In the genomic region with DNA sequence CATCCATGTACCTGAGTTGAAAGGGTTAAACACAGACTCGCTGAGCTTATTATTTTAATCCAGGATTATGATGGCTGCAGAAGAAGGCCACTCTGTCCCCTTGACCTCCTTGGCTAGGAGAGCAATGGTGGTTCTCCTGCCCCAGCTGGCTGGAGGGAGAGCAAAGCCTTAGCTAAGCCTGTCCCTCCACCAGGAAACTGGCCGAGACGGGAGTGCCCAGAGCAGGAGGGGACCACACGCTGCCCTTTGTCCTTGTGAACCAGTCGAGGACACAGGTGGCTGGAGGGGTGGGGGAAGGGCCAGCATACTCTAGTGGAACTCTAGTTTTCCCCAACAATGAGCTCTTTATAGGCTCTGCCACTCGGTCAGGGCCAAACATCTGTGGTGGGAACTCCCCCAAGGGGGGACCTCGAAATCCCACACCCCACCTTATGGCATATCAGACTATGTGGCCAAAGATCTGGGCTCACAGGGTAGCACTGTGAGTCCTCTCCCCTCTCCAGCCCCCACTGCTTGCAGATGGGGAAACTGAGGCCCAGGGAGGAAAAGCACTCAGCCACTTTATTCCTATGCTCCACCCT, we compare ENCODE assay signal across 15 cellular contexts.
DNase-seq lines count a peak whose midpoint lies in the region; ATAC-seq, FAIRE-seq and TF ChIP-seq lines count a peak whose summit lies in the region.
"Had no signal": no experiment of that assay in that cellular context is flagged by ENCODE, and none has a peak within 500 bp of the region (broad histone marks: within the 10 kb centered on the region; RNA-seq: fewer than 3 reads in every experiment).

No MANE protein-coding gene starts in this region.

- H3K4me1 ChIP-seq in rectal smooth muscle tissue (ENCODE audit: control insufficient read depth, insufficient read depth, low read length) = peaks cover 29% of the 10 kb centered on the region

- DNase-seq in D721Med (ENCODE audit: insufficient read length, low spot score) (peak; percentile 70), caudate nucleus (lab: John Stamatoyannopoulos, UW) (peak in 56 of 61 donors; percentile 15 to 91 (median 70)), left kidney (ENCODE audit: low read depth, low spot score) (peak; percentile 57), SIG-M5 treated with dmso at 0.1 percent for 504 hours (lab: John Stamatoyannopoulos, UW; ENCODE audit: unreplicated experiment) (no peak), NCI-H1105 treated with DMSO at 0.1 percent for 48 hours (lab: John Stamatoyannopoulos, UW) (no peak), NCI-H1436 treated with DMSO at 0.1 percent for 48 hours (lab: John Stamatoyannopoulos, UW) (no peak)
- DNase-seq: activated CD4-positive, CD25-positive, alpha-beta regulatory T cell; activated T-cell treated with anti-CD3 and anti-CD28 coated beads for 4 hours; effector memory CD8-positive, alpha-beta T cell; stimulated activated CD8-positive, alpha-beta memory T cell treated with anti-CD3 and anti-CD28 coated beads, Interleukin-4, amount 100 ng/mL, for 48 hours had no signal

- H3K27me3 ChIP-seq in rectal smooth muscle tissue (ENCODE audit: control insufficient read depth, insufficient read depth, low read length) = no peaks in the 10 kb centered on the region
- H3K27me3 ChIP-seq: ascending aorta had no signal

- peak; percentile 60 for FAIRE-seq in D721Med (lab: Jason Lieb, UNC)

- no peak for TF ChIP-seq CTCF in D721Med (IDR thresholded peaks at IDR 0.05; ENCODE audit: insufficient read depth, missing control alignments)

- H3K27ac ChIP-seq in caudate nucleus (ENCODE audit: low read depth, low read length) = peak overlapping the region; percentile 92
- H3K27ac ChIP-seq in rectal smooth muscle tissue (ENCODE audit: low read depth, low read length) = peak overlapping the region; percentile 96
- H3K27ac ChIP-seq: HL-60 had no signal

- no peak overlapping the region for H3K4me3 ChIP-seq in rectal smooth muscle tissue (ENCODE audit: low read length)

- no peak for ATAC-seq in HG02798 (IDR thresholded peaks at IDR 0.05; ENCODE audit: poor library complexity, unreplicated experiment)
- ATAC-seq: effector memory CD8-positive, alpha-beta T cell had no signal

- no peak overlapping the region for H3K9ac ChIP-seq in rectal smooth muscle tissue (ENCODE audit: low read length)
- H3K9ac ChIP-seq: SK-N-SH had no signal

- H3K36me3 ChIP-seq in rectal smooth muscle tissue (ENCODE audit: control insufficient read depth, insufficient read depth, low read length) = peaks cover 4% of the 10 kb centered on the region

Comparison
In these comparisons a context has a peak if more than half of its experiments do, and no peak if none do; other contexts are left out.
1. DNase-seq: peak in D721Med (single experiment), caudate nucleus (56 of 61) and left kidney (single experiment); none in SIG-M5 treated with dmso at 0.1 percent for 504 hours (single experiment), NCI-H1105 treated with DMSO at 0.1 percent for 48 hours (single experiment) and NCI-H1436 treated with DMSO at 0.1 percent for 48 hours (single experiment).